In the genomic region with DNA sequence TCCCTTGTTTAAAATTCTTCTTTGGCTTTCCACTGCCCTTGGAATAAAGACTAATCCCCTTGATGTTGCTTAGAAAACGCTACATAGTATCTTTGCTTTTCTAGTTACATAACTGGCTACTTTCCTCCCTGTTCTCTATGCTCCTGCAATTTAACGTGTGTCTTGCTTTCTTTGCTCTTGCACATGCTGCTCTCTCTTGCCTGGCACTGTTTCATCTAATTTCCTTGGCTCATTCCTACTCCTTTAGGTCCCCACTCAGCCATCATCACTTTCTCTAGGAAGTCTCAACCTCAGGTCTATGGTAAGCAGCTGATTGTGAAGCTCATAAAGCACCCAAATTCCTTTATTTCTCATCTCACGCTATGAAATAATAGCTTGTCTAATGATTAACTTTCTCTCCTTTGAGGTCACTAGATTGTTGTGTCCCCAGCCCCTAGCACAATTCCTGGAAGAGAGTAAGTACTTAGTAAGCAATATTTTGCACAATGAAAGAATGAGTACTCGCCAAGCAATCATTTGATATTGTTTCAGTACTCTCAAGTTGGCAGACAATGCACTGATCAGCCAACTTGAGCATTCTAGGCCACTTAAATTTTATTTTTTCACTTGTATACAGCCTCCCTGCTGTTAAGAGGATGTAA, we compare ENCODE assay signal across 22 cellular contexts. TPM values are rescaled to one million over a fixed set of nuclear protein-coding genes. Genes with fewer than 3 reads are reported as not detected.
DNase-seq lines count a peak whose midpoint lies in the region; ATAC-seq, FAIRE-seq and TF ChIP-seq lines count a peak whose summit lies in the region.
"Had no signal": no experiment of that assay in that cellular context is flagged by ENCODE, and none has a peak within 500 bp of the region (broad histone marks: within the 10 kb centered on the region; RNA-seq: fewer than 3 reads in every experiment).

No MANE protein-coding gene starts in this region.

- H3K4me2 ChIP-seq in endothelial cell of umbilical vein (ENCODE audit: insufficient read depth, low read length): peak overlapping the region; percentile 17
- peak overlapping the region; percentile 34 for H3K4me2 ChIP-seq in HepG2 (ENCODE audit: low read depth, low read length)

- H2AFZ ChIP-seq in endothelial cell of umbilical vein (ENCODE audit: low read depth, low read length): peak overlapping the region; percentile 8
- H2AFZ ChIP-seq in HepG2 (ENCODE audit: low read length): no peak overlapping the region

- H3K27ac ChIP-seq in HEK293 (ENCODE audit: extremely low read depth, low read depth, low read length): no peak overlapping the region
- peak overlapping the region; percentile 5 for H3K27ac ChIP-seq in endothelial cell of umbilical vein (ENCODE audit: insufficient read depth, low read depth, low read length)
- H3K27ac ChIP-seq in HepG2 (ENCODE audit: extremely low read length, insufficient read depth, low read length): peak overlapping the region; percentile 44
- no peak overlapping the region for H3K27ac ChIP-seq in substantia nigra (ENCODE audit: low read depth, low read length, poor library complexity, severe bottlenecking)
- H3K27ac ChIP-seq: HL-60 had no signal

- H3K4me1 ChIP-seq in HEK293 (ENCODE audit: control insufficient read depth, insufficient read depth, low read length) (peaks cover 6% of the 10 kb centered on the region; the same call in 1 of the 2 replicates), endothelial cell of umbilical vein (ENCODE audit: control insufficient read depth, extremely low read depth, insufficient read depth, low read length) (peaks cover 32% of the 10 kb centered on the region), HepG2 (ENCODE audit: insufficient read depth, low read length) (peaks cover 38% of the 10 kb centered on the region), BE2C (no peaks in the 10 kb centered on the region)

- TF ChIP-seq CTCF in HEK293 (tag by site-specific recombination; IDR thresholded peaks at IDR 0.05) (no peak), endothelial cell of umbilical vein (IDR thresholded peaks at IDR 0.05; ENCODE audit: extremely low read depth in 1 of 2, insufficient read depth in 1 of 2, low read depth in 1 of 2, low read length in 2 of 2) (no peak), HepG2 (CRISPR knock-in tag; IDR thresholded peaks at IDR 0.05) (no peak), mesothelial cell of epicardium (IDR thresholded peaks at IDR 0.05; ENCODE audit: unreplicated experiment) (no peak), BE2C (IDR thresholded peaks at IDR 0.05; ENCODE audit: low read depth, low read length) (no peak)

- no peaks in the 10 kb centered on the region for H3K27me3 ChIP-seq in endothelial cell of umbilical vein (ENCODE audit: control insufficient read depth in 2 of 2, insufficient read depth in 2 of 2, low read length in 2 of 2)
- no peaks in the 10 kb centered on the region; a peak in 1 of 5 replicates for H3K27me3 ChIP-seq in HepG2 (ENCODE audit: control insufficient read depth in 1 of 2, insufficient read depth in 2 of 2, low read length in 2 of 2)
- H3K27me3 ChIP-seq in BE2C: peaks cover 4% of the 10 kb centered on the region; the same call in 1 of the 2 replicates

- H3K27me3 Mint-ChIP-seq in mesothelial cell of epicardium (ENCODE audit: low read depth): no peaks in the 10 kb centered on the region

- intact Hi-C loops in endothelial cell of umbilical vein (cut with micrococcal nuclease): no loop called here
- intact Hi-C loops in HepG2 (cut with micrococcal nuclease; ENCODE audit: unreplicated experiment): no loop called here

- no peaks in the 10 kb centered on the region for H3K9me3 Mint-ChIP-seq in mesothelial cell of epicardium
- H3K9me3 Mint-ChIP-seq: CD8-positive, alpha-beta T cell had no signal

- FAIRE-seq in endothelial cell of umbilical vein (lab: Jason Lieb, UNC) (peak; percentile 69), HepG2 (lab: Jason Lieb, UNC) (no peak)
- FAIRE-seq: D721Med, G401.6, GM12878, HTR-8/SVneo had no signal

- no peak overlapping the region for H3K4me3 Mint-ChIP-seq in mesothelial cell of epicardium
- H3K4me3 Mint-ChIP-seq: CD8-positive, alpha-beta T cell had no signal

- CTCF ChIA-PET in HEK293 (lab: Yijun Ruan, JAX): interaction anchor here (0.7 kb wide), 1 partner anchor 22 kb away, joined by 3 read pairs; no protein-coding TSS in a partner anchor
- CTCF ChIA-PET in endothelial cell of umbilical vein (lab: Charles Lee): interaction anchor here (1.6 kb wide), 1 partner anchor 33 kb away, joined by 4 read pairs; no protein-coding TSS in a partner anchor
- CTCF ChIA-PET in HepG2 (lab: Yijun Ruan, JAX; ENCODE audit: low intra/inter-chr PET ratio, low total read pairs): no interaction called here

- H3K27ac Mint-ChIP-seq in mesothelial cell of epicardium: no peak overlapping the region
- H3K27ac Mint-ChIP-seq: CD8-positive, alpha-beta T cell had no signal

- no peak for ATAC-seq in HepG2
- ATAC-seq: CD8-positive, alpha-beta T cell; GM12878 had no signal

- BruUV-seq in endothelial cell of umbilical vein (replicated peaks; lab: Mats Ljungman, UMichigan): no TSS peak
- no TSS peak for BruUV-seq in HepG2 (replicated peaks; lab: Mats Ljungman, UMichigan)

- H3K9ac ChIP-seq in endothelial cell of umbilical vein (replicated peaks; ENCODE audit: extremely low read depth, insufficient read depth, low read length): no peak overlapping the region
- H3K9ac ChIP-seq in HepG2 (ENCODE audit: insufficient read depth, low read depth, low read length): no peak overlapping the region

- dilution Hi-C loops in endothelial cell of umbilical vein (cut with MboI; ENCODE audit: extremely low pct_ligation_motif_present, low sequenced_read_pairs): no loop called here

- no peak for TF ChIP-seq RAD21 in HepG2 (CRISPR knock-in tag; IDR thresholded peaks at IDR 0.05)

- TF ChIP-seq EP300 in HepG2 (IDR thresholded peaks at IDR 0.05; ENCODE audit: low read depth in 2 of 2, low read length in 2 of 2) (no peak), HepG2 (CRISPR knock-in tag; IDR thresholded peaks at IDR 0.05; ENCODE audit: borderline replicate concordance) (no peak)

- H3K4me1 Mint-ChIP-seq in mesothelial cell of epicardium: peaks cover 15% of the 10 kb centered on the region

- DNase-seq in endothelial cell of umbilical vein (ENCODE audit: low read depth, low spot score) (peak; percentile 86), HepG2 (ENCODE audit: low spot score) (peak; percentile 28), renal cortical epithelial cell (ENCODE audit: low read depth) (peak; percentile 74), substantia nigra (lab: John Stamatoyannopoulos, UW) (no peak), mesothelial cell of epicardium (ENCODE audit: low spot score in 2 of 2, unreplicated experiment in 2 of 2) (no peak), BE2C (no peak), germinal center (ENCODE audit: low spot score) (no peak)
- DNase-seq: CD8-positive, alpha-beta T cell; DND-41; HCEC 1CT; NCI-H1105 treated with DMSO at 0.1 percent for 48 hours; NCI-H1694 treated with DMSO at 0.1 percent for 48 hours; NCI-H446; NCI-H69; NK-92 treated with Interleukin-12 subunit alpha and Interleukin-12 subunit beta, amount 100 ng/mL, for 24 hours; SHP77 treated with DMSO at 0.1 percent for 48 hours had no signal

- POLR2A ChIA-PET in HEK293 (lab: Yijun Ruan, JAX) (no interaction called here), endothelial cell of umbilical vein (lab: Charles Lee) (interaction anchor here (0.6 kb wide), 1 partner anchor 413 kb away, joined by 4 read pairs; a partner anchor contains a TSS), HepG2 (lab: Yijun Ruan, JAX) (interaction anchor here (0.6 kb wide), 1 partner anchor 448 kb away, joined by 3 read pairs; no protein-coding TSS in a partner anchor)

- H3K36me3 ChIP-seq in HEK293 (ENCODE audit: control insufficient read depth in 2 of 2, insufficient read depth in 1 of 2, low read length in 2 of 2): no peaks in the 10 kb centered on the region
- no peaks in the 10 kb centered on the region for H3K36me3 ChIP-seq in endothelial cell of umbilical vein (ENCODE audit: control insufficient read depth in 2 of 2, extremely low read depth in 1 of 2, insufficient read depth in 2 of 2, low read length in 2 of 2)
- no peaks in the 10 kb centered on the region for H3K36me3 ChIP-seq in HepG2 (replicated peaks in 1 of 2; ENCODE audit: control insufficient read depth in 1 of 2, insufficient read depth in 2 of 2, low read length in 2 of 2)
- no peaks in the 10 kb centered on the region for H3K36me3 ChIP-seq in BE2C

- H3K4me3 ChIP-seq in HEK293 (ENCODE audit: low read depth, low read length): no peak overlapping the region
- no peak overlapping the region for H3K4me3 ChIP-seq in endothelial cell of umbilical vein (replicated peaks in 1 of 3; ENCODE audit: insufficient read depth in 1 of 3, low read depth in 1 of 3, low read length in 3 of 3)
- H3K4me3 ChIP-seq in HepG2 (replicated peaks in 1 of 3; ENCODE audit: insufficient read depth in 1 of 3, low read depth in 2 of 3, low read length in 3 of 3): no peak overlapping the region
- H3K4me3 ChIP-seq in BE2C (ENCODE audit: low read depth, low read length): no peak overlapping the region
- H3K4me3 ChIP-seq: GM12878 had no signal

- 32% methylated on average over 4 of the region's 4 CpGs for WGBS in HepG2 (ENCODE audit: low lambda C conversion rate)

- no peaks in the 10 kb centered on the region for H3K79me2 ChIP-seq in endothelial cell of umbilical vein (ENCODE audit: control insufficient read depth, insufficient read depth, low read length)
- peaks cover 21% of the 10 kb centered on the region for H3K79me2 ChIP-seq in HepG2 (ENCODE audit: insufficient read depth, low read length)

- no peaks in the 10 kb centered on the region for H3K9me3 ChIP-seq in HEK293 (ENCODE audit: control insufficient read depth, insufficient read depth, low read depth, low read length)
- H3K9me3 ChIP-seq in endothelial cell of umbilical vein (replicated peaks; ENCODE audit: control insufficient read depth, insufficient read depth, low read length): no peaks in the 10 kb centered on the region
- no peaks in the 10 kb centered on the region for H3K9me3 ChIP-seq in HepG2 (ENCODE audit: low read length)
- H3K9me3 ChIP-seq in BE2C: no peaks in the 10 kb centered on the region

- no peaks in the 10 kb centered on the region for H3K9me1 ChIP-seq in endothelial cell of umbilical vein (replicated peaks; ENCODE audit: control insufficient read depth, extremely low read depth, insufficient read depth, low read length)

- no peaks in the 10 kb centered on the region for H3K36me3 Mint-ChIP-seq in mesothelial cell of epicardium

- H4K20me1 ChIP-seq in endothelial cell of umbilical vein (replicated peaks; ENCODE audit: control insufficient read depth, extremely low read depth, insufficient read depth, low read length): no peaks in the 10 kb centered on the region
- H4K20me1 ChIP-seq in HepG2 (ENCODE audit: insufficient read depth, low read length): no peaks in the 10 kb centered on the region

- no peak for TF ChIP-seq POLR2A in endothelial cell of umbilical vein (IDR thresholded peaks at IDR 0.05; ENCODE audit: low read depth, low read length)
- TF ChIP-seq POLR2A in HepG2 (IDR thresholded peaks at IDR 0.05; ENCODE audit: insufficient read depth in 1 of 2, low read depth in 2 of 2, low read length in 2 of 2): no peak

- in situ Hi-C loops in HepG2 (cut with HindIII; ENCODE audit: extremely low pct_ligation_motif_present, low pct_unique_long_range_greater_than_20kb): no loop called here

RNA-seq across cellular contexts. Expression of a gene that starts 3.3 kb away (rescaled TPM):
- 7.3 and 10.2 TPM in 2 replicates for total RNA-seq in endothelial cell of umbilical vein
- 5.1 and 5.2 TPM in 2 replicates for polyA plus RNA-seq in endothelial cell of umbilical vein
- 8.2 and 8.5 TPM in 2 replicates for polyA plus RNA-seq in endothelial cell of umbilical vein (2011; cell fraction: cytosol; rRNA removed)
- polyA plus RNA-seq in endothelial cell of umbilical vein (2011; cell fraction: nucleus; rRNA removed): 5.5 and 6.1 TPM in 2 replicates
- 3.4 and 7.7 TPM in 2 replicates for polyA plus RNA-seq in endothelial cell of umbilical vein (2012)
- 21.2 and 23.3 TPM in 2 replicates for polyA minus RNA-seq in endothelial cell of umbilical vein
- polyA minus RNA-seq in endothelial cell of umbilical vein (2011; cell fraction: cytosol; rRNA and poly(A)+ RNA removed): 6.7 TPM
- polyA minus RNA-seq in endothelial cell of umbilical vein (2011; cell fraction: nucleus; rRNA and poly(A)+ RNA removed): 2.6 and 5.4 TPM in 2 replicates
- 49.9 and 71.6 TPM in 2 replicates for total RNA-seq in HepG2 (2016; rRNA removed; fragmentation: Illumina TruSeq; extraction: Trizol)
- 2.8 and 3.1 TPM in 2 replicates for total RNA-seq in HepG2 (2016; cell fraction: cytosol; rRNA removed; fragmentation: Illumina TruSeq; extraction: Trizol; ENCODE audit: low read depth)
- 48.5 and 65.6 TPM in 2 replicates for total RNA-seq in HepG2 (2016; cell fraction: insoluble cytoplasmic fraction; rRNA removed; fragmentation: Illumina TruSeq; extraction: Trizol)
- 7.8 and 9.3 TPM in 2 replicates for total RNA-seq in HepG2 (2016; cell fraction: membrane; rRNA removed; fragmentation: Illumina TruSeq; extraction: Trizol)
- 23.1 and 25.7 TPM in 2 replicates for total RNA-seq in HepG2 (2016; cell fraction: nucleus; rRNA removed; fragmentation: Illumina TruSeq; extraction: Trizol)
- polyA plus RNA-seq in HepG2 (2011; rRNA removed): 18.5 and 26.9 TPM in 2 replicates
- polyA plus RNA-seq in HepG2 (2011; cell fraction: cytosol; rRNA removed): 14.8 and 16.9 TPM in 2 replicates
- polyA plus RNA-seq in HepG2 (2011; cell fraction: nucleus; rRNA removed): 6.1 and 8.5 TPM in 2 replicates
- 6.4 and 21.1 TPM in 2 replicates for polyA plus RNA-seq in HepG2 (2012)
- 1.5 and 1.9 TPM in 2 replicates for polyA plus RNA-seq in HepG2 (2016; cell fraction: cytosol; fragmentation: Illumina TruSeq; extraction: Trizol; ENCODE audit: low read depth)
- 41.3 and 47.7 TPM in 2 replicates for polyA plus RNA-seq in HepG2 (2016; cell fraction: insoluble cytoplasmic fraction; fragmentation: Illumina TruSeq; extraction: Trizol; ENCODE audit: low read depth)
- polyA plus RNA-seq in HepG2 (2016; cell fraction: membrane; fragmentation: Illumina TruSeq; extraction: Trizol; ENCODE audit: low read depth): 3.2 and 3.8 TPM in 2 replicates
- 18.3 and 21.1 TPM in 2 replicates for polyA plus RNA-seq in HepG2 (2016; cell fraction: nucleus; fragmentation: Illumina TruSeq; extraction: Trizol; ENCODE audit: insufficient read depth, low read depth)
- 14.9 and 55.6 TPM in 2 replicates for polyA minus RNA-seq in HepG2 (2011; rRNA and poly(A)+ RNA removed; ENCODE audit: low replicate concordance)
- polyA minus RNA-seq in HepG2 (2011; cell fraction: cytosol; rRNA and poly(A)+ RNA removed): 25.7 and 29.4 TPM in 2 replicates
- 14.8 and 18.8 TPM in 2 replicates for polyA minus RNA-seq in HepG2 (2011; cell fraction: nucleus; rRNA and poly(A)+ RNA removed)
- 15.8 and 28.0 TPM in 2 replicates for total RNA-seq in renal cortical epithelial cell
- 16.8 to 17.2 TPM (median 17.2 TPM) in 3 replicates for total RNA-seq in mesothelial cell of epicardium
- 2.8 TPM for polyA plus RNA-seq in BE2C (2012; ENCODE audit: insufficient read depth, insufficient read length, low read depth)

RNA-seq across cellular contexts. Expression of a gene that starts 3.8 kb away (rescaled TPM):
- total RNA-seq in endothelial cell of umbilical vein: 9.7 and 10.5 TPM in 2 replicates
- 4.8 and 6.6 TPM in 2 replicates for polyA plus RNA-seq in endothelial cell of umbilical vein
- 8.4 and 8.7 TPM in 2 replicates for polyA plus RNA-seq in endothelial cell of umbilical vein (2011; cell fraction: cytosol; rRNA removed)
- polyA plus RNA-seq in endothelial cell of umbilical vein (2011; cell fraction: nucleus; rRNA removed): 5.2 and 7.5 TPM in 2 replicates
- 4.6 and 8.3 TPM in 2 replicates for polyA plus RNA-seq in endothelial cell of umbilical vein (2012)
- 7.2 and 10.6 TPM in 2 replicates for polyA minus RNA-seq in endothelial cell of umbilical vein
- 4.6 TPM for polyA minus RNA-seq in endothelial cell of umbilical vein (2011; cell fraction: cytosol; rRNA and poly(A)+ RNA removed)
- polyA minus RNA-seq in endothelial cell of umbilical vein (2011; cell fraction: nucleus; rRNA and poly(A)+ RNA removed): 7.4 and 10.2 TPM in 2 replicates
- total RNA-seq in HepG2 (2016; rRNA removed; fragmentation: Illumina TruSeq; extraction: Trizol): 23.3 and 30.8 TPM in 2 replicates
- 4.7 and 6.4 TPM in 2 replicates for total RNA-seq in HepG2 (2016; cell fraction: cytosol; rRNA removed; fragmentation: Illumina TruSeq; extraction: Trizol; ENCODE audit: low read depth)
- total RNA-seq in HepG2 (2016; cell fraction: insoluble cytoplasmic fraction; rRNA removed; fragmentation: Illumina TruSeq; extraction: Trizol): 24.3 and 31.4 TPM in 2 replicates
- 15.5 and 17.5 TPM in 2 replicates for total RNA-seq in HepG2 (2016; cell fraction: membrane; rRNA removed; fragmentation: Illumina TruSeq; extraction: Trizol)
- 14.2 and 14.4 TPM in 2 replicates for total RNA-seq in HepG2 (2016; cell fraction: nucleus; rRNA removed; fragmentation: Illumina TruSeq; extraction: Trizol)
- polyA plus RNA-seq in HepG2 (2011; rRNA removed): 8.8 and 11.4 TPM in 2 replicates
- 6.4 and 7.9 TPM in 2 replicates for polyA plus RNA-seq in HepG2 (2011; cell fraction: cytosol; rRNA removed)
- 2.7 and 3.3 TPM in 2 replicates for polyA plus RNA-seq in HepG2 (2011; cell fraction: nucleus; rRNA removed)
- 6.1 and 7.8 TPM in 2 replicates for polyA plus RNA-seq in HepG2 (2012)
- polyA plus RNA-seq in HepG2 (2016; cell fraction: cytosol; fragmentation: Illumina TruSeq; extraction: Trizol; ENCODE audit: low read depth): 2.0 and 2.3 TPM in 2 replicates
- 27.2 and 31.1 TPM in 2 replicates for polyA plus RNA-seq in HepG2 (2016; cell fraction: insoluble cytoplasmic fraction; fragmentation: Illumina TruSeq; extraction: Trizol; ENCODE audit: low read depth)
- 7.5 and 8.9 TPM in 2 replicates for polyA plus RNA-seq in HepG2 (2016; cell fraction: membrane; fragmentation: Illumina TruSeq; extraction: Trizol; ENCODE audit: low read depth)
- 15.2 and 16.2 TPM in 2 replicates for polyA plus RNA-seq in HepG2 (2016; cell fraction: nucleus; fragmentation: Illumina TruSeq; extraction: Trizol; ENCODE audit: insufficient read depth, low read depth)
- 15.3 and 20.7 TPM in 2 replicates for polyA minus RNA-seq in HepG2 (2011; rRNA and poly(A)+ RNA removed; ENCODE audit: low replicate concordance)
- polyA minus RNA-seq in HepG2 (2011; cell fraction: cytosol; rRNA and poly(A)+ RNA removed): 4.3 and 7.2 TPM in 2 replicates
- 8.8 and 10.3 TPM in 2 replicates for polyA minus RNA-seq in HepG2 (2011; cell fraction: nucleus; rRNA and poly(A)+ RNA removed)
- total RNA-seq in renal cortical epithelial cell: 5.1 and 6.8 TPM in 2 replicates
- 11.4 to 12.4 TPM (median 12.1 TPM) in 3 replicates for total RNA-seq in mesothelial cell of epicardium
- 11.2 TPM for polyA plus RNA-seq in BE2C (2012; ENCODE audit: insufficient read depth, insufficient read length, low read depth)

Comparison
In these comparisons a context has a peak if more than half of its experiments do, and no peak if none do; other contexts are left out.
1. H3K27ac ChIP-seq: peak in endothelial cell of umbilical vein (single experiment) and HepG2 (single experiment); none in HEK293 (single experiment) and substantia nigra (single experiment).
2. DNase-seq: peak in endothelial cell of umbilical vein (single experiment), HepG2 (single experiment) and renal cortical epithelial cell (single experiment); none in substantia nigra (0 of 49), mesothelial cell of epicardium (0 of 2), BE2C (single experiment) and germinal center (single experiment).